ENCODE assay signal across 1 cellular context in the genomic region with DNA sequence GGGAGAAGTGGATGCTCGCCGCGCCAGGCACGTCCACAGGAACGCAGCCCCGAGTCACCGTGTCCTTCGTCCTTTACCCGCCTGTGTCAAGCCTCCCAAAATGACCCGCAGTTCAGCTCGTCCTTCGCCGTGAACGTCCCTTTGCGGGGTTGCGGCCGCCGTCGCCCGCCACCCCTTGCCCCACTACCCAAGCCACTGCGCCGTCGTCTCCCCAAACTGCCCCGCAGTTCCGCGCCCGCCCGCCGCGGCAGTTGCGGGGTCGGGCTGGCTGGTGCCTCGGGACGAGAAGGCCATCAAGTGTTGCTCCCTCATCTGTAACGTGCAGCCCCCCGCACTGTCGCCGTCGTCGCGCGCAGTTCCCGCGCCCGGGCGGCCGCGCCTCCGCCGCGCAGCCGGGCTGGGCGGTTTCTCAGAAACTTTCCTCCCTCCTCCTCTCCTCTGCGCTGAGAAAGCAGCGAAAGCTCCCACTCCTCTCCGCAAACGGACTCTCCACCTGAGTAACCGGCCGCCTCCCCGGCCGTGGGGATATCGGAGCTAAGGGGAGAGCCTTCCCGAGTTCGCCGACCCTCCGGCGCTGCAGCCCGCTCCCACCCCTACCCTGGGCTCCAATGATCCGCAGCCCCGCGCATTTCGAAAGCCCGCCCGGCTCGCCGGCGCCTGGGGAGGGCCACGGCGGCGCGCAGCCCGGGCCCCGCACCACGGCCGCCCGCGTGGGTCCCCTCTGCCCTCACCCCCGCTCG.
A peak's percentile ranks its signal among the peaks of the same experiment; 100 is the strongest.
TF ChIP-seq lines count a peak whose summit lies in the region.

No MANE protein-coding gene starts in this region.

TF ChIP-seq in GM12878, 131 proteins besides CTCF, POLR2A, EP300 and RAD21 (continued from another document and continues in another):
- TF ChIP-seq KAT2A (conservative IDR thresholded peaks at IDR 0.05; ENCODE audit: control insufficient read depth, low read depth, low read length): no peak
- no peak for TF ChIP-seq SREBF2 (IDR thresholded peaks at IDR 0.05; ENCODE audit: low read length)
- TF ChIP-seq, protein P1, sequence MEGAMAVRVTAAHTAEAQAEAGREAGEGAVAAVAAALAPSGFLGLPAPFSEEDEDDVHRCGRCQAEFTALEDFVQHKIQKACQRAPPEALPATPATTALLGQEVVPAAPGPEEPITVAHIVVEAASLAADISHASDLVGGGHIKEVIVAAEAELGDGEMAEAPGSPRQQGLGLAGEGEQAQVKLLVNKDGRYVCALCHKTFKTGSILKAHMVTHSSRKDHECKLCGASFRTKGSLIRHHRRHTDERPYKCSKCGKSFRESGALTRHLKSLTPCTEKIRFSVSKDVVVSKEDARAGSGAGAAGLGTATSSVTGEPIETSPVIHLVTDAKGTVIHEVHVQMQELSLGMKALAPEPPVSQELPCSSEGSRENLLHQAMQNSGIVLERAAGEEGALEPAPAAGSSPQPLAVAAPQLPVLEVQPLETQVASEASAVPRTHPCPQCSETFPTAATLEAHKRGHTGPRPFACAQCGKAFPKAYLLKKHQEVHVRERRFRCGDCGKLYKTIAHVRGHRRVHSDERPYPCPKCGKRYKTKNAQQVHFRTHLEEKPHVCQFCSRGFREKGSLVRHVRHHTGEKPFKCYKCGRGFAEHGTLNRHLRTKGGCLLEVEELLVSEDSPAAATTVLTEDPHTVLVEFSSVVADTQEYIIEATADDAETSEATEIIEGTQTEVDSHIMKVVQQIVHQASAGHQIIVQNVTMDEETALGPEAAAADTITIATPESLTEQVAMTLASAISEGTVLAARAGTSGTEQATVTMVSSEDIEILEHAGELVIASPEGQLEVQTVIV (IDR thresholded peaks at IDR 0.05; ENCODE audit: borderline replicate concordance, partially characterized antibody): no peak
- no peak for TF ChIP-seq HDAC2 (IDR thresholded peaks at IDR 0.05)
- no peak for TF ChIP-seq FOXM1 (IDR thresholded peaks at IDR 0.05; ENCODE audit: low read depth, low read length)
- TF ChIP-seq SREBF1 (IDR thresholded peaks at IDR 0.05; ENCODE audit: low read length): no peak
- TF ChIP-seq IRF4 (IDR thresholded peaks at IDR 0.05; ENCODE audit: low read depth, low read length): no peak
- no peak for TF ChIP-seq SP1 (IDR thresholded peaks at IDR 0.05; ENCODE audit: low read depth, low read length)
- no peak for TF ChIP-seq TARDBP (IDR thresholded peaks at IDR 0.05; ENCODE audit: borderline replicate concordance)
- TF ChIP-seq CREM (IDR thresholded peaks at IDR 0.05; ENCODE audit: low read depth): no peak
- TF ChIP-seq ZNF384 (IDR thresholded peaks at IDR 0.05; ENCODE audit: borderline replicate concordance, low read depth, low read length): no peak
- TF ChIP-seq NR2F1 (conservative IDR thresholded peaks at IDR 0.05): peak; percentile 40; the same call in 1 of the 2 replicates
- TF ChIP-seq STAT1 (conservative IDR thresholded peaks at IDR 0.05): no peak
- 0 out of 2 replicates have a peak, but pooled peaks have one; percentile 49 for TF ChIP-seq WRNIP1 (IDR thresholded peaks at IDR 0.05; ENCODE audit: borderline replicate concordance, low read depth, low read length)
- no peak for TF ChIP-seq SPI1 (IDR thresholded peaks at IDR 0.05; ENCODE audit: borderline replicate concordance, insufficient read depth, low read depth, low read length)
- no peak for TF ChIP-seq ZNF622 (IDR thresholded peaks at IDR 0.05)
- TF ChIP-seq SRF (IDR thresholded peaks at IDR 0.05; ENCODE audit: low read depth in 2 of 2, low read length in 2 of 2): no peak
- TF ChIP-seq PML (IDR thresholded peaks at IDR 0.05; ENCODE audit: low read length): no peak; the same call in 1 of the 2 replicates
- no peak for TF ChIP-seq NRF1 (conservative IDR thresholded peaks at IDR 0.05; ENCODE audit: low read depth, low read length)
- TF ChIP-seq POLR2AphosphoS2 (IDR thresholded peaks at IDR 0.05; ENCODE audit: low read depth, low read length): peak; percentile 77
- TF ChIP-seq CBX5 (IDR thresholded peaks at IDR 0.05; ENCODE audit: low read depth): no peak
- TF ChIP-seq, protein P2, sequence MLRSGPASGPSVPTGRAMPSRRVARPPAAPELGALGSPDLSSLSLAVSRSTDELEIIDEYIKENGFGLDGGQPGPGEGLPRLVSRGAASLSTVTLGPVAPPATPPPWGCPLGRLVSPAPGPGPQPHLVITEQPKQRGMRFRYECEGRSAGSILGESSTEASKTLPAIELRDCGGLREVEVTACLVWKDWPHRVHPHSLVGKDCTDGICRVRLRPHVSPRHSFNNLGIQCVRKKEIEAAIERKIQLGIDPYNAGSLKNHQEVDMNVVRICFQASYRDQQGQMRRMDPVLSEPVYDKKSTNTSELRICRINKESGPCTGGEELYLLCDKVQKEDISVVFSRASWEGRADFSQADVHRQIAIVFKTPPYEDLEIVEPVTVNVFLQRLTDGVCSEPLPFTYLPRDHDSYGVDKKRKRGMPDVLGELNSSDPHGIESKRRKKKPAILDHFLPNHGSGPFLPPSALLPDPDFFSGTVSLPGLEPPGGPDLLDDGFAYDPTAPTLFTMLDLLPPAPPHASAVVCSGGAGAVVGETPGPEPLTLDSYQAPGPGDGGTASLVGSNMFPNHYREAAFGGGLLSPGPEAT (IDR thresholded peaks at IDR 0.05; ENCODE audit: low read depth): no peak
- no peak for TF ChIP-seq BRCA1 (IDR thresholded peaks at IDR 0.05; ENCODE audit: low read depth, low read length)
- 0 out of 3 replicates have a peak, but pooled peaks have one; percentile 25 for TF ChIP-seq POU2F2 (IDR thresholded peaks at IDR 0.05; ENCODE audit: borderline replicate concordance, low read depth, low read length)
- no peak for TF ChIP-seq SIX5 (IDR thresholded peaks at IDR 0.05; ENCODE audit: low read depth, low read length, severe bottlenecking)
- TF ChIP-seq, protein P3, sequence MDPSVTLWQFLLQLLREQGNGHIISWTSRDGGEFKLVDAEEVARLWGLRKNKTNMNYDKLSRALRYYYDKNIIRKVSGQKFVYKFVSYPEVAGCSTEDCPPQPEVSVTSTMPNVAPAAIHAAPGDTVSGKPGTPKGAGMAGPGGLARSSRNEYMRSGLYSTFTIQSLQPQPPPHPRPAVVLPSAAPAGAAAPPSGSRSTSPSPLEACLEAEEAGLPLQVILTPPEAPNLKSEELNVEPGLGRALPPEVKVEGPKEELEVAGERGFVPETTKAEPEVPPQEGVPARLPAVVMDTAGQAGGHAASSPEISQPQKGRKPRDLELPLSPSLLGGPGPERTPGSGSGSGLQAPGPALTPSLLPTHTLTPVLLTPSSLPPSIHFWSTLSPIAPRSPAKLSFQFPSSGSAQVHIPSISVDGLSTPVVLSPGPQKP (IDR thresholded peaks at IDR 0.05; ENCODE audit: low read depth, low read length): no peak
- TF ChIP-seq CHD2 (IDR thresholded peaks at IDR 0.05; ENCODE audit: borderline replicate concordance, low read depth, low read length): no peak
- TF ChIP-seq SUPT20H (IDR thresholded peaks at IDR 0.05; ENCODE audit: borderline replicate concordance, control insufficient read depth, low read depth, low read length): no peak
- TF ChIP-seq CEBPB (IDR thresholded peaks at IDR 0.05; ENCODE audit: borderline replicate concordance in 1 of 2, low read depth in 2 of 2, low read length in 2 of 2): no peak
- TF ChIP-seq TBL1XR1 (IDR thresholded peaks at IDR 0.05; ENCODE audit: low read depth, low read length): no peak
- TF ChIP-seq YY1 (IDR thresholded peaks at IDR 0.05; ENCODE audit: low read depth, low read length): no peak
- TF ChIP-seq IKZF1 (conservative IDR thresholded peaks at IDR 0.05): peak; percentile 60
- TF ChIP-seq, protein P4, sequence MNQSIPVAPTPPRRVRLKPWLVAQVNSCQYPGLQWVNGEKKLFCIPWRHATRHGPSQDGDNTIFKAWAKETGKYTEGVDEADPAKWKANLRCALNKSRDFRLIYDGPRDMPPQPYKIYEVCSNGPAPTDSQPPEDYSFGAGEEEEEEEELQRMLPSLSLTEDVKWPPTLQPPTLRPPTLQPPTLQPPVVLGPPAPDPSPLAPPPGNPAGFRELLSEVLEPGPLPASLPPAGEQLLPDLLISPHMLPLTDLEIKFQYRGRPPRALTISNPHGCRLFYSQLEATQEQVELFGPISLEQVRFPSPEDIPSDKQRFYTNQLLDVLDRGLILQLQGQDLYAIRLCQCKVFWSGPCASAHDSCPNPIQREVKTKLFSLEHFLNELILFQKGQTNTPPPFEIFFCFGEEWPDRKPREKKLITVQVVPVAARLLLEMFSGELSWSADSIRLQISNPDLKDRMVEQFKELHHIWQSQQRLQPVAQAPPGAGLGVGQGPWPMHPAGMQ (IDR thresholded peaks at IDR 0.05; ENCODE audit: borderline replicate concordance): no peak
- TF ChIP-seq JUND (IDR thresholded peaks at IDR 0.05; ENCODE audit: low read depth, low read length): no peak
- no peak for TF ChIP-seq PAX8 (IDR thresholded peaks at IDR 0.05)
- TF ChIP-seq, protein P5, sequence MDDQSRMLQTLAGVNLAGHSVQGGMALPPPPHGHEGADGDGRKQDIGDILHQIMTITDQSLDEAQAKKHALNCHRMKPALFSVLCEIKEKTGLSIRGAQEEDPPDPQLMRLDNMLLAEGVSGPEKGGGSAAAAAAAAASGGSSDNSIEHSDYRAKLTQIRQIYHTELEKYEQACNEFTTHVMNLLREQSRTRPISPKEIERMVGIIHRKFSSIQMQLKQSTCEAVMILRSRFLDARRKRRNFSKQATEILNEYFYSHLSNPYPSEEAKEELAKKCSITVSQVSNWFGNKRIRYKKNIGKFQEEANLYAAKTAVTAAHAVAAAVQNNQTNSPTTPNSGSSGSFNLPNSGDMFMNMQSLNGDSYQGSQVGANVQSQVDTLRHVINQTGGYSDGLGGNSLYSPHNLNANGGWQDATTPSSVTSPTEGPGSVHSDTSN (IDR thresholded peaks at IDR 0.05; ENCODE audit: insufficient replicate concordance, low read depth, low read length): no peak
- TF ChIP-seq TCF3 (IDR thresholded peaks at IDR 0.05; ENCODE audit: borderline replicate concordance, insufficient read depth, low read depth, low read length): no peak
- TF ChIP-seq ZZZ3 (IDR thresholded peaks at IDR 0.05; ENCODE audit: control insufficient read depth, insufficient read length, low read depth): no peak
- TF ChIP-seq, protein P6, sequence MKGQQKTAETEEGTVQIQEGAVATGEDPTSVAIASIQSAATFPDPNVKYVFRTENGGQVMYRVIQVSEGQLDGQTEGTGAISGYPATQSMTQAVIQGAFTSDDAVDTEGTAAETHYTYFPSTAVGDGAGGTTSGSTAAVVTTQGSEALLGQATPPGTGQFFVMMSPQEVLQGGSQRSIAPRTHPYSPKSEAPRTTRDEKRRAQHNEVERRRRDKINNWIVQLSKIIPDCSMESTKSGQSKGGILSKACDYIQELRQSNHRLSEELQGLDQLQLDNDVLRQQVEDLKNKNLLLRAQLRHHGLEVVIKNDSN (IDR thresholded peaks at IDR 0.05; ENCODE audit: borderline replicate concordance, extremely low read length, insufficient read depth, low read depth, low read length): no peak
- TF ChIP-seq TCF12 (IDR thresholded peaks at IDR 0.05; ENCODE audit: low read depth, low read length): no peak
- no peak for TF ChIP-seq RAD51 (IDR thresholded peaks at IDR 0.05)
- TF ChIP-seq, protein P7, sequence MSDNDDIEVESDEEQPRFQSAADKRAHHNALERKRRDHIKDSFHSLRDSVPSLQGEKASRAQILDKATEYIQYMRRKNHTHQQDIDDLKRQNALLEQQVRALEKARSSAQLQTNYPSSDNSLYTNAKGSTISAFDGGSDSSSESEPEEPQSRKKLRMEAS (IDR thresholded peaks at IDR 0.05; ENCODE audit: low read depth, low read length): no peak
- TF ChIP-seq, protein P8, sequence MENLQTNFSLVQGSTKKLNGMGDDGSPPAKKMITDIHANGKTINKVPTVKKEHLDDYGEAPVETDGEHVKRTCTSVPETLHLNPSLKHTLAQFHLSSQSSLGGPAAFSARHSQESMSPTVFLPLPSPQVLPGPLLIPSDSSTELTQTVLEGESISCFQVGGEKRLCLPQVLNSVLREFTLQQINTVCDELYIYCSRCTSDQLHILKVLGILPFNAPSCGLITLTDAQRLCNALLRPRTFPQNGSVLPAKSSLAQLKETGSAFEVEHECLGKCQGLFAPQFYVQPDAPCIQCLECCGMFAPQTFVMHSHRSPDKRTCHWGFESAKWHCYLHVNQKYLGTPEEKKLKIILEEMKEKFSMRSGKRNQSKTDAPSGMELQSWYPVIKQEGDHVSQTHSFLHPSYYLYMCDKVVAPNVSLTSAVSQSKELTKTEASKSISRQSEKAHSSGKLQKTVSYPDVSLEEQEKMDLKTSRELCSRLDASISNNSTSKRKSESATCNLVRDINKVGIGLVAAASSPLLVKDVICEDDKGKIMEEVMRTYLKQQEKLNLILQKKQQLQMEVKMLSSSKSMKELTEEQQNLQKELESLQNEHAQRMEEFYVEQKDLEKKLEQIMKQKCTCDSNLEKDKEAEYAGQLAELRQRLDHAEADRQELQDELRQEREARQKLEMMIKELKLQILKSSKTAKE (IDR thresholded peaks at IDR 0.05; ENCODE audit: low read depth, poor library complexity, severe bottlenecking): no peak
- peak; percentile 75 for TF ChIP-seq POLR2AphosphoS5 (IDR thresholded peaks at IDR 0.05; ENCODE audit: low read length)
- TF ChIP-seq, protein P9, sequence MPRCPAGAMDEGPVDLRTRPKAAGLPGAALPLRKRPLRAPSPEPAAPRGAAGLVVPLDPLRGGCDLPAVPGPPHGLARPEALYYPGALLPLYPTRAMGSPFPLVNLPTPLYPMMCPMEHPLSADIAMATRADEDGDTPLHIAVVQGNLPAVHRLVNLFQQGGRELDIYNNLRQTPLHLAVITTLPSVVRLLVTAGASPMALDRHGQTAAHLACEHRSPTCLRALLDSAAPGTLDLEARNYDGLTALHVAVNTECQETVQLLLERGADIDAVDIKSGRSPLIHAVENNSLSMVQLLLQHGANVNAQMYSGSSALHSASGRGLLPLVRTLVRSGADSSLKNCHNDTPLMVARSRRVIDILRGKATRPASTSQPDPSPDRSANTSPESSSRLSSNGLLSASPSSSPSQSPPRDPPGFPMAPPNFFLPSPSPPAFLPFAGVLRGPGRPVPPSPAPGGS (IDR thresholded peaks at IDR 0.05; ENCODE audit: borderline replicate concordance, insufficient read depth, low read depth, low read length, poor library complexity, severe bottlenecking): no peak
